In genomic region chr1:93399781-93400180, GRCh38 we compare ENCODE assay signal across 1 cellular context.
TF ChIP-seq lines count a peak whose summit lies in the region.

No MANE protein-coding gene starts in this region.

TF ChIP-seq in HepG2, 621 proteins besides CTCF, POLR2A, EP300 and RAD21:
- TF ChIP-seq FOXA3 (CRISPR knock-in tag; IDR thresholded peaks at IDR 0.05) (peak; percentile 17; the same call in 1 of the 2 replicates), TCF7 (IDR thresholded peaks at IDR 0.05; ENCODE audit: low read depth) (no peak), TBX3 (IDR thresholded peaks at IDR 0.05; ENCODE audit: borderline replicate concordance) (no peak), NR2F1 (CRISPR knock-in tag; IDR thresholded peaks at IDR 0.05) (peak in 1 of 2 experiments; percentile 25; a peak in 1 of 4 replicates), ARID5B (CRISPR knock-in tag; IDR thresholded peaks at IDR 0.05) (0 out of 2 replicates have a peak, but pooled peaks have one; percentile 26), TEAD3 (CRISPR knock-in tag; optimal IDR thresholded peaks at IDR 0.05; ENCODE audit: borderline replicate concordance) (peak; percentile 84)
